Comparison of ENCODE assay signal across 10 cellular contexts in genomic region chr3:161415506-161416231, GRCh38. TPM values are rescaled to one million over a fixed set of nuclear protein-coding genes. Genes with fewer than 3 reads are reported as not detected.
A peak's percentile ranks its signal among the peaks of the same experiment; 100 is the strongest.
DNase-seq lines count a peak whose midpoint lies in the region; ATAC-seq and TF ChIP-seq lines count a peak whose summit lies in the region.
"Had no signal": no experiment of that assay in that cellular context is flagged by ENCODE, and none has a peak within 500 bp of the region (broad histone marks: within the 10 kb centered on the region; RNA-seq: fewer than 3 reads in every experiment).

No MANE protein-coding gene starts in this region.

- peak; percentile 73 for DNase-seq in DMS 273 (lab: John Stamatoyannopoulos, UW; ENCODE audit: unreplicated experiment)
- DNase-seq in SJSA1 (ENCODE audit: low read depth in 1 of 2, low spot score in 2 of 2), result peak; percentile 49 to 77
- DNase-seq in prostate gland (ENCODE audit: low spot score), result peak; percentile 57
- no peak for DNase-seq in NCI-H1436 (lab: John Stamatoyannopoulos, UW)
- DNase-seq: stimulated activated CD4-positive, alpha-beta T cell treated with anti-CD3 and anti-CD28 coated beads, Interleukin-4, amount 100 ng/mL, for 24 hours had no signal

- TF ChIP-seq POLR2A in gastroesophageal sphincter (IDR thresholded peaks at IDR 0.05) (no peak), prostate gland (IDR thresholded peaks at IDR 0.05) (no peak)

- intact Hi-C loops in prostate gland (cut with DNase I), result no loop called here

- H3K9me3 ChIP-seq in SJSA1 (replicated peaks) (no peaks in the 10 kb centered on the region), gastroesophageal sphincter (no peaks in the 10 kb centered on the region), prostate gland (no peaks in the 10 kb centered on the region)

- no peak overlapping the region for H3K4me3 ChIP-seq in SJSA1
- H3K4me3 ChIP-seq in gastroesophageal sphincter, result no peak overlapping the region
- no peak overlapping the region for H3K4me3 ChIP-seq in prostate gland
- H3K4me3 ChIP-seq: cardiac muscle cell had no signal

- ATAC-seq in gastroesophageal sphincter (peak; percentile 67), GM19467 (IDR thresholded peaks at IDR 0.05; ENCODE audit: unreplicated experiment) (no peak), GM21447 (IDR thresholded peaks at IDR 0.05; ENCODE audit: unreplicated experiment) (no peak), GM21367 (IDR thresholded peaks at IDR 0.05; ENCODE audit: unreplicated experiment) (no peak)

- H3K27me3 ChIP-seq in SJSA1 (replicated peaks) (no peaks in the 10 kb centered on the region), gastroesophageal sphincter (no peaks in the 10 kb centered on the region), prostate gland (replicated peaks; ENCODE audit: insufficient read depth) (no peaks in the 10 kb centered on the region)
- H3K27me3 ChIP-seq: cardiac muscle cell had no signal

- H3K27ac ChIP-seq in SJSA1, result peak overlapping the region; percentile 96
- H3K27ac ChIP-seq in gastroesophageal sphincter, result peak overlapping the region in 3 of 4 donors; percentile 41 to 55 (median 46)
- H3K27ac ChIP-seq in prostate gland, result peak overlapping the region; percentile 58 to 71
- H3K27ac ChIP-seq: cardiac muscle cell had no signal

- TF ChIP-seq CTCF in gastroesophageal sphincter (IDR thresholded peaks at IDR 0.05) (no peak), prostate gland (IDR thresholded peaks at IDR 0.05) (no peak)

- peaks cover 45% of the 10 kb centered on the region for H3K4me1 ChIP-seq in SJSA1 (replicated peaks)
- peaks cover 0 to 25% (median 5%) of the 10 kb centered on the region in 3 donors for H3K4me1 ChIP-seq in gastroesophageal sphincter
- peaks cover 8% of the 10 kb centered on the region for H3K4me1 ChIP-seq in prostate gland (replicated peaks)

- no peaks in the 10 kb centered on the region for H3K36me3 ChIP-seq in SJSA1
- no peaks in the 10 kb centered on the region for H3K36me3 ChIP-seq in gastroesophageal sphincter
- H3K36me3 ChIP-seq in prostate gland, result no peaks in the 10 kb centered on the region
- H3K36me3 ChIP-seq: cardiac muscle cell had no signal

- 6 to 14% methylated on average over 1 of the region's 1 CpG for WGBS in gastroesophageal sphincter (ENCODE audit: low coverage in 1 of 2), 2 donors
- 3% methylated on average over 1 of the region's 1 CpG for WGBS in prostate gland

- no peak for TF ChIP-seq EP300 in gastroesophageal sphincter (IDR thresholded peaks at IDR 0.05)

RNA-seq across cellular contexts. Expression of gene SPTSSB, which starts 44.4 kb away (rescaled TPM):
- total RNA-seq in SJSA1 (2014; rRNA removed; shearing (Covaris generic)), result not detected in 2 replicates
- total RNA-seq in gastroesophageal sphincter (under 1 TPM in 2 of 4 donors, not detected in 2; 0.39 to 0.74 TPM), prostate gland (10 to 100 TPM in 1 of 2 donors, 1 to 10 TPM in 1; 6.2 to 94.5 TPM)
- total RNA-seq: cardiac muscle cell had no signal

Comparison
In these comparisons a context has a peak if more than half of its experiments do, and no peak if none do; other contexts are left out.
1. H3K27ac ChIP-seq: peak in every context shown above with its lines; median percentile 96 in SJSA1; 64 in prostate gland; 46 in gastroesophageal sphincter.